In genomic region chr3:16378415-16378814, GRCh38 we compare ENCODE assay signal across 1 cellular context.
TF ChIP-seq lines count a peak whose summit lies in the region.

No MANE protein-coding gene starts in this region.

TF ChIP-seq in HepG2, 621 proteins besides CTCF, POLR2A, EP300 and RAD21 (continued from another document):
- TF ChIP-seq TRAFD1 (CRISPR knock-in tag; IDR thresholded peaks at IDR 0.05; ENCODE audit: borderline replicate concordance) (no peak), ZNF230 (CRISPR knock-in tag; IDR thresholded peaks at IDR 0.05) (no peak), HMG20A (CRISPR knock-in tag; IDR thresholded peaks at IDR 0.05; ENCODE audit: borderline replicate concordance) (no peak), ZNF7 (CRISPR knock-in tag; IDR thresholded peaks at IDR 0.05) (no peak), ATAD3A (CRISPR knock-in tag; IDR thresholded peaks at IDR 0.05) (no peak), ZNF329 (CRISPR knock-in tag; IDR thresholded peaks at IDR 0.05; ENCODE audit: low read depth) (no peak), ZNF354B (CRISPR knock-in tag; IDR thresholded peaks at IDR 0.05) (no peak)
